In genomic region chr7:148535227-148535626, GRCh38 we compare ENCODE assay signal across 1 cellular context.
TF ChIP-seq lines count a peak whose summit lies in the region.

No MANE protein-coding gene starts in this region.

TF ChIP-seq in WTC11, 78 proteins besides CTCF, POLR2A, EP300 and RAD21 (continued from another document):
- TF ChIP-seq AR (CRISPR knock-in tag; IDR thresholded peaks at IDR 0.05) = no peak
- TF ChIP-seq PREB (CRISPR knock-in tag; IDR thresholded peaks at IDR 0.05; ENCODE audit: borderline replicate concordance) = no peak
- TF ChIP-seq ATF1 (CRISPR knock-in tag; IDR thresholded peaks at IDR 0.05) = no peak
- TF ChIP-seq ETV6 (CRISPR knock-in tag; IDR thresholded peaks at IDR 0.05) = no peak
- TF ChIP-seq OVOL2 (CRISPR knock-in tag; IDR thresholded peaks at IDR 0.05; ENCODE audit: borderline replicate concordance) = no peak
- no peak for TF ChIP-seq ZNF317 (CRISPR knock-in tag; IDR thresholded peaks at IDR 0.05; ENCODE audit: borderline replicate concordance, low read depth)
- no peak for TF ChIP-seq KAT7 (CRISPR knock-in tag; IDR thresholded peaks at IDR 0.05; ENCODE audit: borderline replicate concordance)
TF ChIP-seq in WTC11: peak in this region for 0.
